ENCODE assay signal across 8 cellular contexts in genomic region chr10:68561804-68562649, GRCh38. TPM values are rescaled to one million over a fixed set of nuclear protein-coding genes. Genes with fewer than 3 reads are reported as not detected.
A peak's percentile ranks its signal among the peaks of the same experiment; 100 is the strongest.
DNase-seq lines count a peak whose midpoint lies in the region; ATAC-seq, FAIRE-seq and TF ChIP-seq lines count a peak whose summit lies in the region.

No MANE protein-coding gene starts in this region.

- H3K27ac ChIP-seq in brain microvascular endothelial cell, result no peak overlapping the region
- no peak overlapping the region for H3K27ac ChIP-seq in small intestine (ENCODE audit: low read depth in 1 of 2, low read length in 1 of 2)

- peak overlapping the region; percentile 40 for H3K4me3 ChIP-seq in AG09309 (ENCODE audit: control insufficient read depth, low read depth, low read length)
- H3K4me3 ChIP-seq in brain microvascular endothelial cell (ENCODE audit: low read depth, low read length), result peak overlapping the region; percentile 75
- H3K4me3 ChIP-seq in small intestine (ENCODE audit: low read depth in 1 of 2, low read length in 2 of 2), result no peak overlapping the region

- H3K27me3 ChIP-seq in brain microvascular endothelial cell (replicated peaks) (no peaks in the 10 kb centered on the region), small intestine (ENCODE audit: control insufficient read depth in 2 of 2, insufficient read depth in 2 of 2, low read length in 2 of 2) (peaks cover 0 to 4% of the 10 kb centered on the region in 2 donors)

- DNase-seq in AG09309 (ENCODE audit: low read depth) (no peak), HuH-7 (ENCODE audit: low spot score) (peak; percentile 21), brain microvascular endothelial cell (no peak), midbrain (lab: John Stamatoyannopoulos, UW) (peak; percentile 14), small intestine (no peak)

- 27 to 41% (median 33%) methylated on average over 31 of the region's 31 CpGs for WGBS in small intestine, 3 donors

- H3K4me1 ChIP-seq in small intestine (ENCODE audit: control insufficient read depth in 2 of 2, insufficient read depth in 1 of 2, low read depth in 1 of 2, low read length in 1 of 2), result no peaks in the 10 kb centered on the region

- no peak for ATAC-seq in HG02852 (IDR thresholded peaks at IDR 0.05; ENCODE audit: unreplicated experiment)
- ATAC-seq in HG02763 (IDR thresholded peaks at IDR 0.05; ENCODE audit: unreplicated experiment), result no peak
- no peak for ATAC-seq in GM21529 (IDR thresholded peaks at IDR 0.05; ENCODE audit: unreplicated experiment)

- TF ChIP-seq CTCF in AG09309 (IDR thresholded peaks at IDR 0.05; ENCODE audit: control insufficient read depth, insufficient read depth, low read depth, low read length, missing control alignments), result no peak
- no peak for TF ChIP-seq CTCF in brain microvascular endothelial cell (IDR thresholded peaks at IDR 0.05; ENCODE audit: low read depth, low read length, missing control alignments)

- in situ Hi-C loops in brain microvascular endothelial cell (cut with HindIII; ENCODE audit: low pct_ligation_motif_present, low sequenced_read_pairs), result no loop called here

- H3K9me3 ChIP-seq in small intestine (ENCODE audit: control insufficient read depth, low read depth), result no peaks in the 10 kb centered on the region

- no peak for FAIRE-seq in small intestine (lab: Jason Lieb, UNC)

- no peaks in the 10 kb centered on the region for H3K36me3 ChIP-seq in brain microvascular endothelial cell (replicated peaks)
- no peaks in the 10 kb centered on the region for H3K36me3 ChIP-seq in small intestine (ENCODE audit: control insufficient read depth in 2 of 2, insufficient read depth in 2 of 2, low read length in 2 of 2)

RNA-seq across cellular contexts. Expression of gene TET1, which starts 1.9 kb away (rescaled TPM):
- under 1 TPM in 2 of 3 donors, not detected in 1; under 0.01 to 0.31 TPM for polyA plus RNA-seq in small intestine

RNA-seq across cellular contexts. Expression of gene SLC25A16, which starts 34.7 kb away (rescaled TPM):
- polyA plus RNA-seq in small intestine, result 10 to 100 TPM in 2 of 3 donors, 1 to 10 TPM in 1; 6.6 to 23.3 (median 12.7) TPM

Comparison
In these comparisons a context has a peak if more than half of its experiments do, and no peak if none do; other contexts are left out.
1. DNase-seq: peak in HuH-7 (single experiment) and midbrain (single experiment); none in AG09309 (single experiment), brain microvascular endothelial cell (single experiment) and small intestine (single experiment).
2. H3K4me3 ChIP-seq: peak in AG09309 (single experiment) and brain microvascular endothelial cell (single experiment); none in small intestine (0 of 2).